In the genomic region with DNA sequence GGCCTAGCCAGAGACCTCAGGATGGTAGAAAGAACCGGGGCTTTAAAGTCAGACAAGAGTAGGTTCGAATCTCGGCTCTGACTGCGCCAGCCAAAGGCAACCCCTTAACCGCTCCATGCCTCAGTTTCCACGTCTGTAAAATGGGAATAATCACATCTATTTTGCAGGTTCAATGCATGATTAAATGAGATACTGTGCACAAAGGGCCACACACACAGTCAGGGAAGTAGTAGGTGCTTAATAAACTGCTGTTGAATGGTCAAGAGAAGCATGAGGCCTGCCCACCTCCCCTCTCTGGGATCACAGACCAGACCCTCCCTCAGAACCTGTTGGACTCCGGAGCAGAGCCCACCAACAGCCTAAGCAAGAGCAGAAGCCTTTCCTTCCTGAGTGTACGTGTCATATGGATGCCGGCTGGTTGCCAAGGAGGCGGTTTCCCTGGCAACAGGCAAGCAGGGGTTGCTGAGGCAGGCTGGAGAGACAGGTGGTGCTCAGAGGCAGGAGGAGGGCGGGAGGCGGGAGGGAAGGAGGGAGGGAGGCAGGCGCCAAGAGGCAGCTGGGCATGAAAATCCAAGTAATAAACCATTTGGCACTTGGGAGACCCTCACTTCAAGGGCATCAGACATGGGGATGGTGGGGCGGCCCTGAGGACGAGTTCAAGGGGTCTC, we compare ENCODE assay signal across 10 cellular contexts. TPM values are rescaled to one million over a fixed set of nuclear protein-coding genes. Genes with fewer than 3 reads are reported as not detected.
A peak's percentile ranks its signal among the peaks of the same experiment; 100 is the strongest.
DNase-seq lines count a peak whose midpoint lies in the region; ATAC-seq lines count a peak whose summit lies in the region.
"Had no signal": no experiment of that assay in that cellular context is flagged by ENCODE, and none has a peak within 500 bp of the region (broad histone marks: within the 10 kb centered on the region; RNA-seq: fewer than 3 reads in every experiment).

No MANE protein-coding gene starts in this region.

- no peak for ATAC-seq in HG02798 (IDR thresholded peaks at IDR 0.05; ENCODE audit: poor library complexity, unreplicated experiment)
- ATAC-seq in HG02981 (IDR thresholded peaks at IDR 0.05; ENCODE audit: unreplicated experiment) = no peak
- no peak for ATAC-seq in HG03571 (IDR thresholded peaks at IDR 0.05; ENCODE audit: unreplicated experiment)

- DNase-seq in Ammon's horn (ENCODE audit: low spot score) = peak; percentile 79
- peak; percentile 33 for DNase-seq in M059J (ENCODE audit: low read depth)
- peak; percentile 96 for DNase-seq in NCI-H524 treated with DMSO at 0.1 percent for 48 hours (lab: John Stamatoyannopoulos, UW)
- peak; percentile 78 for DNase-seq in ecto neural progenitor cell (ENCODE audit: low spot score)
- no peak for DNase-seq in H4 (ENCODE audit: low spot score)
- DNase-seq: mesenchymal stem cell; stimulated activated CD4-positive, alpha-beta T cell treated with anti-CD3 and anti-CD28 coated beads, Interleukin-4, amount 100 ng/mL, for 24 hours had no signal

RNA-seq across cellular contexts. Expression of gene NFAM1, which starts 43.9 kb away (rescaled TPM):
- not detected in 2 replicates for total RNA-seq in M059J (2014; rRNA removed; shearing (Covaris generic))
- not detected in 2 replicates for total RNA-seq in H4 (2014; rRNA removed; shearing (Covaris generic))
